8 cellular contexts compared by ENCODE assay signal in genomic region chr9:74777136-74777879, GRCh38.
A peak's percentile ranks its signal among the peaks of the same experiment; 100 is the strongest.
DNase-seq lines count a peak whose midpoint lies in the region; ATAC-seq lines count a peak whose summit lies in the region.

No MANE protein-coding gene starts in this region.

- H3F3A ChIP-seq in GM23248 (ENCODE audit: insufficient read depth), result no peaks in the 10 kb centered on the region

- intact Hi-C loops in left colon (cut with DNase I, micrococcal nuclease), result loop anchor here (2.0 to 10.0 kb wide), 2 partner anchors 225 to 297 kb away; no protein-coding TSS in a partner anchor

- H3K27me3 Mint-ChIP-seq in central memory CD8-positive, alpha-beta T cell, result no peaks in the 10 kb centered on the region

- H4K20me1 ChIP-seq in GM23248 (ENCODE audit: insufficient read depth), result no peaks in the 10 kb centered on the region

- H3K36me3 ChIP-seq in GM23248 (ENCODE audit: low read depth), result no peaks in the 10 kb centered on the region

- H3K9me2 ChIP-seq in GM23248 (ENCODE audit: insufficient read depth), result no peaks in the 10 kb centered on the region

- H3K9me3 Mint-ChIP-seq in central memory CD8-positive, alpha-beta T cell, result no peaks in the 10 kb centered on the region

- peak; percentile 42 to 44 for ATAC-seq in activated CD4-positive, CD25-positive, alpha-beta regulatory T cell treated with anti-CD3 and anti-CD28 coated beads, Interleukin-2, amount 50 U/mL, for 24 hours
- ATAC-seq in central memory CD8-positive, alpha-beta T cell (replicated peaks; ENCODE audit: extremely low read depth, poor library complexity, severe bottlenecking), result no peak
- ATAC-seq in left colon, result peak; percentile 52
- no peak for ATAC-seq in HG02571 (IDR thresholded peaks at IDR 0.05; ENCODE audit: unreplicated experiment)

- 37% methylated on average over 8 of the region's 8 CpGs for WGBS in GM23248 (ENCODE audit: low coverage in 1 of 2, low lambda C conversion rate in 2 of 2, missing lambda C conversion rate in 2 of 2), 2 experiments

- no peak overlapping the region for H3K4me2 ChIP-seq in GM23248 (ENCODE audit: unreplicated experiment)

- peak; percentile 68 for DNase-seq in GM03348 (ENCODE audit: low spot score)
- peak; percentile 83 for DNase-seq in GM23248
- DNase-seq in NAMALWA (ENCODE audit: low spot score), result peak; percentile 82
- peak; percentile 35 to 49 for DNase-seq in central memory CD8-positive, alpha-beta T cell (ENCODE audit: low spot score in 2 of 2)
- DNase-seq in left colon, result peak; percentile 50 to 85
- peak in 2 of 3 experiments; percentile 58 to 61 for DNase-seq in stimulated activated CD4-positive, alpha-beta T cell treated with anti-CD3 and anti-CD28 coated beads, TNF-alpha, amount 100 ng/mL, for 24 hours (ENCODE audit: low read depth in 3 of 3)

- no peak overlapping the region for H3K27ac ChIP-seq in GM23248

- H3K4me1 Mint-ChIP-seq in central memory CD8-positive, alpha-beta T cell, result no peaks in the 10 kb centered on the region

- H3K79me2 ChIP-seq in GM23248 (ENCODE audit: insufficient read depth), result no peaks in the 10 kb centered on the region

- no peak overlapping the region for H3K4me3 ChIP-seq in GM23248

- no peaks in the 10 kb centered on the region for H3K36me3 Mint-ChIP-seq in central memory CD8-positive, alpha-beta T cell (ENCODE audit: insufficient read depth)

- no peak overlapping the region for H2AFZ ChIP-seq in GM23248

- H3K27ac Mint-ChIP-seq in central memory CD8-positive, alpha-beta T cell (ENCODE audit: low read depth), result no peak overlapping the region

- H3K4me3 Mint-ChIP-seq in central memory CD8-positive, alpha-beta T cell, result no peak overlapping the region

- no peak overlapping the region for H3K9ac ChIP-seq in GM23248

- in situ Hi-C loops in GM23248 (cut with MboI), result loop anchor here (5.0 kb wide), 2 partner anchors 225 to 300 kb away; no protein-coding TSS in a partner anchor

- no peaks in the 10 kb centered on the region for H3K4me1 ChIP-seq in GM23248 (ENCODE audit: insufficient read depth)

- H3K27me3 ChIP-seq in GM23248 (replicated peaks; ENCODE audit: insufficient read depth), result no peaks in the 10 kb centered on the region

- H3K9me3 ChIP-seq in GM23248 (ENCODE audit: low read depth), result no peaks in the 10 kb centered on the region

Comparison
In these comparisons a context has a peak if more than half of its experiments do, and no peak if none do; other contexts are left out.
1. ATAC-seq: peak in activated CD4-positive, CD25-positive, alpha-beta regulatory T cell treated with anti-CD3 and anti-CD28 coated beads, Interleukin-2, amount 50 U/mL, for 24 hours (2 of 2) and left colon (single experiment); none in central memory CD8-positive, alpha-beta T cell (single experiment) and HG02571 (single experiment).
2. Peak in every context shown above with its lines, with median percentiles within 50 percentile points of each other: DNase-seq.